Comparison of ENCODE assay signal across 6 cellular contexts in the genomic region with DNA sequence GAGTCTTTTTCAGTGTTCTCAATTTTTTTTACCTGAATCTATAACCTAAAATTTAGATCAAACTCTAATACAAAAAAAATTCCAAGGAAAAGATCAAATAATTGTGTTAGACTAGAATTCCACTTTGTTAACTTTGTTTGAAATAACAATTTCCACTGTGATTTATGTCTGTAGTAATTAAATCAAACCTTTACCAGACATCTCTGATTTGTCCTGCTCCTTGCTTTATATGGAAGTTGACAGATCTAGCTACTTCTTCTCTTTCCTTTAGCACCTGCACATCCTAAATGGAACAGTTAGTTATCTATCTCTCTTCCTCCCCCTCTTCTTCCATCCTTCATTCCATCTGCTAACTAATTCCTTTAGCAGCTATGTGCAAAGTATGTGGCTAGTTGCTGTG.
"Had no signal": no experiment of that assay in that cellular context is flagged by ENCODE, and none has a peak within 500 bp of the region (broad histone marks: within the 10 kb centered on the region; RNA-seq: fewer than 3 reads in every experiment).

No MANE protein-coding gene starts in this region.

- H3K27ac ChIP-seq: HL-60 had no signal

- ATAC-seq: HepG2, K562 had no signal

- DNase-seq: IMR-90, KBM-7, KG1 had no signal

- H3K4me3 ChIP-seq: K562 had no signal
